In the genomic region with DNA sequence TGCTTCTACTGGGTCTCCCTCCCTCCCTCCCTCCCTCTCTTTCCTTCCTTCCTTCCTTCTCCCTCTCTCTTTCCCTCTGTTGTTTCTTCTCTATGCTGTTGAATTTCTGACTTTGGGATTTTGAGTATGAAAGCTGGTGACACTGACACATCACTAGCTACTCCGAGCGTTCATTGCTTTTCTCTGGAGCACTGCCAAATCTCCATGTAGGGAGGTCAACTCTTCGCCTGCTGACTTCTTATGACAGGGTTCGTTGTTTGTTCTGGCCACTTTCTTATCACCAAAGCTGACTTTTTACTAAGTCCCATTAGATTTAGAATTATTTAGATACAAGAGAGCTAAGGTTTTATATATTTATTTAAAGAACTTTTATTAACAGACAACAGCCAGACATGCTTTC, we compare ENCODE assay signal across 10 cellular contexts. TPM values are rescaled to one million over a fixed set of nuclear protein-coding genes. Genes with fewer than 3 reads are reported as not detected.
DNase-seq lines count a peak whose midpoint lies in the region; ATAC-seq, FAIRE-seq and TF ChIP-seq lines count a peak whose summit lies in the region.
"Had no signal": no experiment of that assay in that cellular context is flagged by ENCODE, and none has a peak within 500 bp of the region (broad histone marks: within the 10 kb centered on the region; RNA-seq: fewer than 3 reads in every experiment).

No MANE protein-coding gene starts in this region.

- BruUV-seq in GM12878 (replicated peaks; lab: Mats Ljungman, UMichigan), result no TSS peak

- peaks cover 100% of the 10 kb centered on the region for H3K79me2 ChIP-seq in GM12878 (ENCODE audit: control insufficient read depth, insufficient read depth, low read length)
- H3K79me2 ChIP-seq in hepatocyte, result peaks cover 27% of the 10 kb centered on the region

- peaks cover 66% of the 10 kb centered on the region for H3K36me3 Mint-ChIP-seq in activated CD4-positive, alpha-beta T cell treated with anti-CD3 and anti-CD28 coated beads, Interleukin-2, amount 10 ng/mL, durations not matched to agents 24 days and 14 days (ENCODE audit: low read depth)

- SMC1A ChIA-PET in GM12878 (lab: Charles Lee; ENCODE audit: uncharacterized antibody, unreplicated experiment), result interaction anchor here (1.3 to 2.8 kb wide), 6 partner anchors 9 to 31 kb away, joined by 3 to 41 read pairs (median 6); no protein-coding TSS in a partner anchor

- H2AFZ ChIP-seq in GM12878 (ENCODE audit: control insufficient read depth, low read depth, low read length) (no peak overlapping the region), hepatocyte (no peak overlapping the region)

- H3K4me3 ChIP-seq in GM12878 (no peak overlapping the region), hepatocyte (no peak overlapping the region), stomach smooth muscle (ENCODE audit: low read length in 2 of 2) (no peak overlapping the region), foreskin fibroblast (ENCODE audit: low read depth in 1 of 2, low read length in 2 of 2) (no peak overlapping the region)

- no peaks in the 10 kb centered on the region for H3K9me3 Mint-ChIP-seq in activated CD4-positive, alpha-beta T cell treated with anti-CD3 and anti-CD28 coated beads, Interleukin-2, amount 10 ng/mL, durations not matched to agents 24 days and 14 days

- RAD21 ChIA-PET in GM12878 (lab: Charles Lee; ENCODE audit: unreplicated experiment), result interaction anchor here (1.2 kb wide), 1 partner anchor 24 kb away, joined by 4 read pairs; no protein-coding TSS in a partner anchor

- TF ChIP-seq POLR2A in GM12878 (IDR thresholded peaks at IDR 0.05; ENCODE audit: low read depth, low read length), result no peak

- H3K27me3 Mint-ChIP-seq in activated CD4-positive, alpha-beta T cell treated with anti-CD3 and anti-CD28 coated beads, Interleukin-2, amount 10 ng/mL, durations not matched to agents 24 days and 14 days, result no peaks in the 10 kb centered on the region

- TF ChIP-seq RAD21 in GM12878 (IDR thresholded peaks at IDR 0.05; ENCODE audit: insufficient read depth, low read depth, low read length), result no peak

- no peak for TF ChIP-seq EP300 in GM12878 (IDR thresholded peaks at IDR 0.05; ENCODE audit: borderline replicate concordance in 1 of 2, control insufficient read depth in 1 of 2, low read depth in 2 of 2, low read length in 2 of 2)

- no peak for FAIRE-seq in GM12878 (lab: Jason Lieb, UNC)

- H3K9ac ChIP-seq in GM12878 (ENCODE audit: control insufficient read depth, insufficient read depth, low read length) (no peak overlapping the region), stomach smooth muscle (ENCODE audit: low read length in 2 of 2) (no peak overlapping the region)

- H3K27me3 ChIP-seq in GM12878 (replicated peaks in 1 of 2; ENCODE audit: control insufficient read depth in 2 of 2, insufficient read depth in 2 of 2, low read length in 1 of 2), result no peaks in the 10 kb centered on the region
- no peaks in the 10 kb centered on the region for H3K27me3 ChIP-seq in hepatocyte
- H3K27me3 ChIP-seq in stomach smooth muscle (ENCODE audit: control insufficient read depth in 1 of 2, insufficient read depth in 2 of 2, low read length in 2 of 2), result no peaks in the 10 kb centered on the region

- H3K36me3 ChIP-seq in GM12878 (ENCODE audit: control insufficient read depth in 2 of 2, insufficient read depth in 2 of 2, low read length in 1 of 2) (peaks cover under 1 to 16% of the 10 kb centered on the region in 2 experiments), hepatocyte (replicated peaks; ENCODE audit: insufficient read depth, low read depth) (no peaks in the 10 kb centered on the region), stomach smooth muscle (ENCODE audit: control insufficient read depth in 2 of 2, insufficient read depth in 2 of 2, low read length in 2 of 2) (no peaks in the 10 kb centered on the region)

- peak overlapping the region; percentile 62 for H3K27ac Mint-ChIP-seq in activated CD4-positive, alpha-beta T cell treated with anti-CD3 and anti-CD28 coated beads, Interleukin-2, amount 10 ng/mL, durations not matched to agents 24 days and 14 days

- ATAC-seq in GM12878, result no peak
- ATAC-seq: sciatic nerve had no signal

- 94% methylated on average over 4 of the region's 4 CpGs for WGBS in GM12878 (ENCODE audit: insufficient coverage, insufficient replicate concordance, low lambda C conversion rate, missing lambda C conversion rate)
- WGBS in hepatocyte (ENCODE audit: low lambda C conversion rate, missing lambda C conversion rate), result 30% methylated on average over 4 of the region's 4 CpGs

- intact Hi-C loops in activated CD4-positive, alpha-beta T cell treated with anti-CD3 and anti-CD28 coated beads, Interleukin-2, amount 10 ng/mL, durations not matched to agents 24 days and 14 days (cut with micrococcal nuclease), result no loop called here
- intact Hi-C loops in GM12878 (cut with micrococcal nuclease; ENCODE audit: unreplicated experiment), result no loop called here

- in situ Hi-C loops in GM12878 (cut with MboI), result no loop called here

- no peak for DNase-seq in activated CD4-positive, alpha-beta T cell treated with anti-CD3 and anti-CD28 coated beads, Interleukin-2, amount 10 ng/mL, durations not matched to agents 24 days and 14 days
- no peak for DNase-seq in activated CD4-positive, alpha-beta T cell treated with anti-CD3 and anti-CD28 coated beads for 1 hour
- DNase-seq in GM12878 (ENCODE audit: low read depth, low spot score), result no peak
- DNase-seq in hepatocyte (ENCODE audit: low spot score), result peak; percentile 47
- DNase-seq in foreskin fibroblast, result no peak
- no peak for DNase-seq in SKM-1 treated with dmso at 0.1 percent for 144 hours (lab: John Stamatoyannopoulos, UW; ENCODE audit: unreplicated experiment)
- no peak for DNase-seq in DMS153 treated with DMSO at 0.1 percent for 48 hours (lab: John Stamatoyannopoulos, UW; ENCODE audit: unreplicated experiment)
- DNase-seq: NCI-H2171 had no signal

- H3K9me2 ChIP-seq in hepatocyte (replicated peaks; ENCODE audit: insufficient read depth), result no peaks in the 10 kb centered on the region

- TF ChIP-seq CTCF in GM12878 (IDR thresholded peaks at IDR 0.05 in 2 of 3, conservative IDR thresholded peaks at IDR 0.05 in 1 of 3; ENCODE audit: control insufficient read depth in 2 of 3, extremely low read depth in 1 of 3, insufficient read depth in 1 of 3, low read depth in 3 of 3, low read length in 3 of 3), result no peak
- TF ChIP-seq CTCF in hepatocyte (IDR thresholded peaks at IDR 0.05; ENCODE audit: poor library complexity), result no peak
- no peak for TF ChIP-seq CTCF in foreskin fibroblast (IDR thresholded peaks at IDR 0.05; ENCODE audit: low read depth, low read length)

- H3K4me2 ChIP-seq in GM12878 (ENCODE audit: control insufficient read depth, insufficient read depth), result no peak overlapping the region
- H3K4me2 ChIP-seq in hepatocyte, result peak overlapping the region; percentile 23

- CTCF ChIA-PET in GM12878 (lab: Yijun Ruan, JAX), result interaction anchor here (1.1 to 2.2 kb wide), 8 partner anchors 9 to 71 kb away, joined by 3 to 9 read pairs (median 4); no protein-coding TSS in a partner anchor

- H3K4me1 Mint-ChIP-seq in activated CD4-positive, alpha-beta T cell treated with anti-CD3 and anti-CD28 coated beads, Interleukin-2, amount 10 ng/mL, durations not matched to agents 24 days and 14 days, result peaks cover 63% of the 10 kb centered on the region

- H4K20me1 ChIP-seq in GM12878 (ENCODE audit: control insufficient read depth, insufficient read depth) (peaks cover 4% of the 10 kb centered on the region; the same call in 1 of the 2 replicates), hepatocyte (ENCODE audit: insufficient read depth, poor library complexity, severe bottlenecking) (no peaks in the 10 kb centered on the region)

- H3K9me3 ChIP-seq in GM12878 (replicated peaks; ENCODE audit: control insufficient read depth, insufficient read depth, low read length), result no peaks in the 10 kb centered on the region
- no peaks in the 10 kb centered on the region for H3K9me3 ChIP-seq in hepatocyte (ENCODE audit: low read depth)
- H3K9me3 ChIP-seq in stomach smooth muscle (ENCODE audit: control insufficient read depth in 2 of 2, low read length in 2 of 2), result no peaks in the 10 kb centered on the region

- H3K4me1 ChIP-seq in GM12878 (ENCODE audit: control insufficient read depth, insufficient read depth, low read length) (peaks cover 50% of the 10 kb centered on the region), hepatocyte (ENCODE audit: insufficient read depth) (peaks cover 34% of the 10 kb centered on the region), stomach smooth muscle (ENCODE audit: control insufficient read depth, insufficient read depth, low read length) (peaks cover 16% of the 10 kb centered on the region)

- no peak overlapping the region for H3K27ac ChIP-seq in GM12878 (ENCODE audit: control insufficient read depth, insufficient read depth)
- peak overlapping the region; percentile 1 for H3K27ac ChIP-seq in hepatocyte
- peak overlapping the region; percentile 43 for H3K27ac ChIP-seq in stomach smooth muscle (ENCODE audit: low read length)

- POLR2A ChIA-PET in GM12878 (lab: Charles Lee), result interaction anchor here (0.6 to 1.6 kb wide), 6 partner anchors 8 to 247 kb away, joined by 3 to 5 read pairs (median 3); no protein-coding TSS in a partner anchor

- no peak overlapping the region for H3K4me3 Mint-ChIP-seq in activated CD4-positive, alpha-beta T cell treated with anti-CD3 and anti-CD28 coated beads, Interleukin-2, amount 10 ng/mL, durations not matched to agents 24 days and 14 days

TF ChIP-seq in GM12878, 131 proteins besides CTCF, POLR2A, EP300 and RAD21 (continues in another document):
- TF ChIP-seq ASH2L (IDR thresholded peaks at IDR 0.05; ENCODE audit: borderline replicate concordance, low read depth), result no peak

RNA-seq across cellular contexts. Expression of a gene that starts 31.1 kb away (rescaled TPM):
- total RNA-seq in activated CD4-positive, alpha-beta T cell treated with anti-CD3 and anti-CD28 coated beads, Interleukin-2, amount 10 ng/mL, durations not matched to agents 24 days and 14 days, result 188 and 193 TPM in 2 replicates
- total RNA-seq in GM12878 (2013; cell fraction: nucleolus; rRNA removed), result 75.1 and 80.9 TPM in 2 replicates
- total RNA-seq in GM12878 (2014; rRNA removed) (140 and 157 TPM in 2 replicates), GM12878 (2014; rRNA removed; fragmentation: Illumina TruSeq; extraction: Trizol) (178 and 183 TPM in 2 replicates), GM12878 (2021) (116 and 124 TPM in 2 replicates), hepatocyte (33.9 and 37.6 TPM in 2 replicates)
- 51.5 TPM for polyA plus RNA-seq in GM12878 (2011; ENCODE audit: low read depth)
- polyA plus RNA-seq in GM12878 (2011; rRNA removed) (169 and 264 TPM in 2 replicates), GM12878 (2014; fragmentation: Illumina TruSeq; extraction: Trizol) (180 and 219 TPM in 2 replicates), GM12878 (2014; fragmentation: Nextera tagmentation; extraction: Ambion mirVana) (100 to 1,000 TPM; 217 to 324 TPM), GM12878 (2014; rRNA removed) (108 and 144 TPM in 2 replicates), GM12878 (2016; fragmentation: Nextera tagmentation; extraction: Ambion mirVana) (100 to 1,000 TPM; 177 to 181 TPM), hepatocyte (18.3 and 23.4 TPM in 2 replicates)
- polyA plus RNA-seq in GM12878 (2011; cell fraction: cytosol; rRNA removed), result 66.2 and 70.2 TPM in 2 replicates
- 51.6 and 57.2 TPM in 2 replicates for polyA plus RNA-seq in GM12878 (2011; cell fraction: nucleus; rRNA removed)
- polyA plus RNA-seq in GM12878 (2012), result 82.6 and 119 TPM in 2 replicates
- polyA minus RNA-seq in GM12878 (2011; rRNA and poly(A)+ RNA removed), result 69.6 and 132 TPM in 2 replicates
- polyA minus RNA-seq in GM12878 (2011; cell fraction: cytosol; rRNA and poly(A)+ RNA removed), result 56.4 and 60.0 TPM in 2 replicates
- polyA minus RNA-seq in GM12878 (2011; cell fraction: nucleus; rRNA and poly(A)+ RNA removed), result 30.6 and 45.0 TPM in 2 replicates
